20 cellular contexts compared by ENCODE assay signal in genomic region chr13:31521466-31521865, GRCh38.
DNase-seq lines count a peak whose midpoint lies in the region; ATAC-seq lines count a peak whose summit lies in the region.
"Had no signal": no experiment of that assay in that cellular context is flagged by ENCODE, and none has a peak within 500 bp of the region (broad histone marks: within the 10 kb centered on the region; RNA-seq: fewer than 3 reads in every experiment).

No MANE protein-coding gene starts in this region.

- ATAC-seq in HG02981 (IDR thresholded peaks at IDR 0.05; ENCODE audit: unreplicated experiment): no peak

- DNase-seq in EH (ENCODE audit: low read depth) (peak; percentile 5), caudate nucleus (lab: John Stamatoyannopoulos, UW) (no peak), myocyte (ENCODE audit: low read depth) (peak; percentile 41), COLO668 (lab: John Stamatoyannopoulos, UW; ENCODE audit: unreplicated experiment) (no peak), cortex of kidney (lab: John Stamatoyannopoulos, UW) (no peak), UCSD-AML1 (lab: John Stamatoyannopoulos, UW; ENCODE audit: unreplicated experiment) (no peak)
- DNase-seq: BE2C; Caco-2; CD4-positive, CD25-positive, alpha-beta regulatory T cell; EL; H9; NCI-H1048; NCI-H1436 treated with DMSO at 0.1 percent for 48 hours; NCI-H2029; NCI-H345; NCI-H524 treated with DMSO at 0.1 percent for 48 hours; SHP77 had no signal

- peak overlapping the region; percentile 77 for H3K27ac ChIP-seq in caudate nucleus (ENCODE audit: low read depth, low read length)
- H3K27ac ChIP-seq: HL-60, SK-N-MC had no signal

Comparison
In these comparisons a context has a peak if more than half of its experiments do, and no peak if none do; other contexts are left out.
1. DNase-seq: peak in EH (single experiment) and myocyte (single experiment); none in caudate nucleus (0 of 61), COLO668 (single experiment), cortex of kidney (single experiment) and UCSD-AML1 (single experiment).